In the genomic region with DNA sequence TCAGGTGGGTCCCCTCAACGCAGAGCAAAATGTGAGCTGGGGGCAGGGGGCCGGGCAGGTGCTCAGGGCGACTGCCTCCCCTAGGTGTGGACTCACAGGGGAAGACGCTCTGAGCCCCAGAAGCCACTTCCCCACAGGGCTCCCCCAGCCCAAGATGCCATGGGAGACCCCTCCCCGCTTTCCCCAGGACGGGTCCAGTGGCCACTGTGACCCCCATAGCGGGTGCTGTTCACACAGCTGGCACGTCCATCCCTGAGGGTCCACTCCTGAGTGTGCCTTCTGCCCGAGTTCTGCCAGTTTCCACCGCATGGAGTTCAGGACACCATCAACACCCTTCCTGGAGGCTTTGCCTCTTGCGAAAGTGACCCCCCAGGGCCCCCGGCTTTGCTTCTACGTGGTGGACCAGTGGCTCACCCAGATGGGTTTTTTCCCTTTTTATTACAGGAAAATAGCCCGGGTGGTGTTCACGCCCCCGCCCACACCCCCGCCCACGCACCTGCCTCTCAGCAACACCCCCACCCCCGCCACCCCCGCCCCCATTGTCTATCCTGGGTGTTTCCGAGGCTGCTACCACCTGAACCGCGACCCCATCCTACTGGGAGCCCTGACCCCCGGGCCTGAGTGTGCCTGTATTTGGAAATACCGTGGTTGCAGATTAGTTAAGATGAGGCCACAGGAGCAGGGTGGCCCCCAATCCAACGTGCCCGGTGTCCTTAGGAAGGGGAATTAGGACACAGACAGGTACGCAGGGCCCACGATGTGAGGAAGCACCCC, we compare ENCODE assay signal across 8 cellular contexts. TPM values are rescaled to one million over a fixed set of nuclear protein-coding genes. Genes with fewer than 3 reads are reported as not detected.
A peak's percentile ranks its signal among the peaks of the same experiment; 100 is the strongest.
DNase-seq lines count a peak whose midpoint lies in the region; ATAC-seq lines count a peak whose summit lies in the region.

No MANE protein-coding gene starts in this region.

- intact Hi-C loops in aorta (cut with DNase I) = no loop called here

- ATAC-seq in aorta (ENCODE audit: low FRiP score) (no peak), HG03469 (IDR thresholded peaks at IDR 0.05; ENCODE audit: unreplicated experiment) (no peak)

- H3K36me3 ChIP-seq in mucosa of stomach (ENCODE audit: control insufficient read depth, insufficient read depth, low read length) = no peaks in the 10 kb centered on the region
- H3K36me3 ChIP-seq in aorta (ENCODE audit: control insufficient read depth in 1 of 2, insufficient read depth in 2 of 2, low read length in 1 of 2) = no peaks in the 10 kb centered on the region
- no peaks in the 10 kb centered on the region for H3K36me3 ChIP-seq in H7 (replicated peaks; ENCODE audit: control insufficient read depth, insufficient read depth, low read length)

- H3K27ac ChIP-seq in aorta (ENCODE audit: low read depth in 1 of 2, low read length in 2 of 2) = no peak overlapping the region

- H3K9ac ChIP-seq in mucosa of stomach (ENCODE audit: low read length) = peak overlapping the region; percentile 50

- no peaks in the 10 kb centered on the region for H3K27me3 ChIP-seq in mucosa of stomach (ENCODE audit: control insufficient read depth, insufficient read depth, low read length)
- no peaks in the 10 kb centered on the region for H3K27me3 ChIP-seq in aorta (ENCODE audit: control insufficient read depth in 1 of 2, insufficient read depth in 2 of 2, low read length in 1 of 2)
- H3K27me3 ChIP-seq in H7 (ENCODE audit: control insufficient read depth, insufficient read depth, low read length) = no peaks in the 10 kb centered on the region

- H3K4me1 ChIP-seq in mucosa of stomach (ENCODE audit: control insufficient read depth, insufficient read depth, low read length) = peaks cover 66% of the 10 kb centered on the region
- no peaks in the 10 kb centered on the region for H3K4me1 ChIP-seq in aorta (ENCODE audit: control insufficient read depth in 1 of 2, insufficient read depth in 2 of 2, low read length in 2 of 2)

- DNase-seq in stimulated activated CD4-positive, alpha-beta T cell treated with anti-CD3 and anti-CD28 coated beads, Interleukin-12 subunit alpha, Interleukin-12 subunit beta, amount 100 ng/mL, for 4 hours = peak; percentile 57
- no peak for DNase-seq in stimulated activated CD4-positive, alpha-beta T cell treated with anti-CD3 and anti-CD28 coated beads, Interleukin-2, amount 100 ng/mL, for 48 hours
- peak; percentile 49 for DNase-seq in activated T-helper 9 cell treated with anti-CD3 and anti-CD28 coated beads, Interleukin-2, amount 50 U/mL, for 16 hours (ENCODE audit: low read depth)
- DNase-seq in aorta (peak; percentile 42 to 61), H7 (no peak), AG08396 (ENCODE audit: low spot score) (no peak)

- no peak overlapping the region for H3K4me3 ChIP-seq in mucosa of stomach (ENCODE audit: low read length)
- H3K4me3 ChIP-seq in aorta (ENCODE audit: low read length in 2 of 2) = no peak overlapping the region
- no peak overlapping the region for H3K4me3 ChIP-seq in H7 (ENCODE audit: insufficient read depth, low read depth, low read length)

- no peaks in the 10 kb centered on the region for H3K9me3 ChIP-seq in mucosa of stomach (ENCODE audit: control insufficient read depth, low read length)
- H3K9me3 ChIP-seq in aorta (ENCODE audit: control insufficient read depth, low read length) = no peaks in the 10 kb centered on the region

- WGBS in aorta, 2 donors = 83 to 85% methylated on average over 22 to 29 of the region's 29 CpGs

RNA-seq across cellular contexts. Expression of a gene that starts 32.0 kb away (rescaled TPM):
- 10 to 100 TPM; 10.8 to 11.9 TPM for total RNA-seq in aorta
- polyA plus RNA-seq in aorta = 10 to 100 TPM in 1 of 2 donors, 1 to 10 TPM in 1; 4.3 to 16.9 TPM
- total RNA-seq in H7 (2014; rRNA removed; shearing (Covaris generic)) = 4.9 and 5.0 TPM in 2 replicates

RNA-seq across cellular contexts. Expression of a gene that starts 46.2 kb away (rescaled TPM):
- total RNA-seq in aorta = 10 to 100 TPM; 19.9 to 22.7 TPM
- polyA plus RNA-seq in aorta = 10 to 100 TPM; 16.5 to 58.3 TPM
- 50.8 and 61.9 TPM in 2 replicates for total RNA-seq in H7 (2014; rRNA removed; shearing (Covaris generic))

RNA-seq across cellular contexts. Expression of a gene that starts 52.8 kb away (rescaled TPM):
- 10 to 100 TPM; 10.8 to 17.0 TPM for total RNA-seq in aorta
- 1 to 10 TPM; 3.1 to 6.7 TPM for polyA plus RNA-seq in aorta
- 8.4 and 12.9 TPM in 2 replicates for total RNA-seq in H7 (2014; rRNA removed; shearing (Covaris generic))

Comparison
In these comparisons a context has a peak if more than half of its experiments do, and no peak if none do; other contexts are left out.
1. DNase-seq: peak in stimulated activated CD4-positive, alpha-beta T cell treated with anti-CD3 and anti-CD28 coated beads, Interleukin-12 subunit alpha, Interleukin-12 subunit beta, amount 100 ng/mL, for 4 hours (single experiment), activated T-helper 9 cell treated with anti-CD3 and anti-CD28 coated beads, Interleukin-2, amount 50 U/mL, for 16 hours (single experiment) and aorta (2 of 2); none in stimulated activated CD4-positive, alpha-beta T cell treated with anti-CD3 and anti-CD28 coated beads, Interleukin-2, amount 100 ng/mL, for 48 hours (0 of 2), H7 (single experiment) and AG08396 (single experiment).